In the genomic region with DNA sequence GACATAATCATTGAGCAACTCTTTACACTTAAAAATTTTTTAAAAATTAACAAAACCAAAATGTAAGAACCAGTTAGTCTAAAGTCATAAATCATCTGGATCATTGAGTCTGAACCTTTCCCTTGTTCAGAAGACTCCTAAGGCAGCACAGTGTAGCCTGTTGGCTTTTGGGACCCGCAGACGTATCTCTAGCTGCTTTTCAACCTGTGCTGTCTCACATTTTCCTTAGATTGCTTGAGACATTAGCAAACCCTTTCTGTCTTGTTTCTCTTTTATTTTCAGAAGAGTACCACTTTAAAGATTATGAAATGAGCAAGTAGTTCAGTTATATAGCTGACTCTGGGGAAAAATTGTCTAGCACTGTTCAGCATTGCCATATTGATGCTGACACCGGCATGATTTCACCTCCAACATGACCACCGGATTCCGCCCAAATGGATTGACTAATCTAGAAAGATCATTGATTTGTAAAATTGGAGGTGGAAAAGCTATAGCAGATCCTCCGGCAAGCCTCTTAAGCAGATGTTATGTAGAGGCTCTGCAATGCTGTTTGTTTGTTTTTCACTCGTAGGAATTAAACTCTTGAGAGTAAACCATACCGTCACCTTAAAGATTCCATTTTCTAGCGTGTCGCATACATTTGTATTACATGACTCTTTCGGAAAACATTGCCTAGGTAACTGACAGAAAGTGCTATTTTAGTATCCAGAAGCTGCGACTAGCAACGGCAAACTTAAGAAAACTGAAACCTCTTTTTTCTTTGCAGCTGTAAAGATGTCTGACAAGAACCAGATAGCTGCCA, we compare ENCODE assay signal across 11 cellular contexts. TPM values are rescaled to one million over a fixed set of nuclear protein-coding genes. Genes with fewer than 3 reads are reported as not detected.
DNase-seq lines count a peak whose midpoint lies in the region; ATAC-seq lines count a peak whose summit lies in the region.
"Had no signal": no experiment of that assay in that cellular context is flagged by ENCODE, and none has a peak within 500 bp of the region (broad histone marks: within the 10 kb centered on the region; RNA-seq: fewer than 3 reads in every experiment).

No MANE protein-coding gene starts in this region.

- no peak overlapping the region for H4K8ac ChIP-seq in trophoblast cell (ENCODE audit: low read depth, low read length)

- WGBS in trophoblast cell (ENCODE audit: extremely low coverage, insufficient coverage, insufficient read length), result no CpG with 5 or more reads among the region's 13 CpGs

- H3K27me3 ChIP-seq in trophoblast cell (ENCODE audit: insufficient read depth, low read length), result no peaks in the 10 kb centered on the region

- H3K14ac ChIP-seq in trophoblast cell (ENCODE audit: low read length), result no peak overlapping the region

- H4K12ac ChIP-seq in trophoblast cell (ENCODE audit: low read depth, low read length), result no peak overlapping the region

- H3K4me3 Mint-ChIP-seq in activated naive CD8-positive, alpha-beta T cell treated with anti-CD3 and anti-CD28 coated beads for 36 hours, result no peak overlapping the region

- no peaks in the 10 kb centered on the region for H3K79me2 ChIP-seq in trophoblast cell (ENCODE audit: control insufficient read depth, insufficient read depth, low read length, poor library complexity)

- no peak overlapping the region for H3K23ac ChIP-seq in trophoblast cell (ENCODE audit: low read length)

- H3K4ac ChIP-seq in trophoblast cell (ENCODE audit: low read depth, low read length), result no peak overlapping the region

- H3K4me1 Mint-ChIP-seq in activated naive CD8-positive, alpha-beta T cell treated with anti-CD3 and anti-CD28 coated beads for 36 hours, result peaks cover 4% of the 10 kb centered on the region

- H3K4me2 ChIP-seq in trophoblast cell (ENCODE audit: low read length), result no peak overlapping the region

- no peaks in the 10 kb centered on the region for H3K36me3 ChIP-seq in trophoblast cell (ENCODE audit: control insufficient read depth in 1 of 2, insufficient read depth in 2 of 2, low read length in 2 of 2)

- peak; percentile 9 for DNase-seq in activated CD4-positive, alpha-beta T cell treated with anti-CD3 and anti-CD28 coated beads for 48 hours
- DNase-seq in activated CD4-positive, alpha-beta T cell treated with anti-CD3 and anti-CD28 coated beads, Interleukin-2, amount 50 U/mL, for 1 hour, result no peak
- DNase-seq in activated naive CD8-positive, alpha-beta T cell treated with anti-CD3 and anti-CD28 coated beads for 36 hours, result no peak
- DNase-seq in trophoblast cell (no peak), anterior cingulate cortex (lab: John Stamatoyannopoulos, UW) (no peak)
- DNase-seq: NCI-H446 treated with DMSO at 0.1 percent for 48 hours, psoas muscle had no signal

- peaks cover 2% of the 10 kb centered on the region for H3K36me3 Mint-ChIP-seq in activated naive CD8-positive, alpha-beta T cell treated with anti-CD3 and anti-CD28 coated beads for 36 hours

- no peak overlapping the region for H2BK12ac ChIP-seq in trophoblast cell (ENCODE audit: low read length)

- peaks cover 0 to 4% of the 10 kb centered on the region in 2 experiments for H3K4me1 ChIP-seq in trophoblast cell (ENCODE audit: control insufficient read depth in 1 of 2, insufficient read depth in 2 of 2, low read length in 2 of 2)
- H3K4me1 ChIP-seq: psoas muscle had no signal

- no peak overlapping the region for H2BK5ac ChIP-seq in trophoblast cell (ENCODE audit: low read depth, low read length, poor library complexity)

- H3K27me3 Mint-ChIP-seq in activated naive CD8-positive, alpha-beta T cell treated with anti-CD3 and anti-CD28 coated beads for 36 hours, result no peaks in the 10 kb centered on the region

- H3K27ac Mint-ChIP-seq in activated naive CD8-positive, alpha-beta T cell treated with anti-CD3 and anti-CD28 coated beads for 36 hours, result peak overlapping the region; percentile 8

- ATAC-seq in GM19395 (IDR thresholded peaks at IDR 0.05; ENCODE audit: unreplicated experiment) (peak; percentile 59), HG02981 (IDR thresholded peaks at IDR 0.05; ENCODE audit: unreplicated experiment) (no peak), GM21528 (IDR thresholded peaks at IDR 0.05; ENCODE audit: low FRiP score, unreplicated experiment) (no peak)
- ATAC-seq: Right ventricle myocardium inferior had no signal

- H3K4me3 ChIP-seq in trophoblast cell (ENCODE audit: low read depth, low read length), result no peak overlapping the region
- H3K4me3 ChIP-seq: psoas muscle had no signal

- no peak overlapping the region for H2AFZ ChIP-seq in trophoblast cell (ENCODE audit: insufficient read depth, low read length, poor library complexity)

- no peak overlapping the region for H3K18ac ChIP-seq in trophoblast cell (ENCODE audit: low read length)

- no peaks in the 10 kb centered on the region for H3K9me3 ChIP-seq in trophoblast cell (ENCODE audit: insufficient read depth, low read depth, low read length)
- H3K9me3 ChIP-seq: psoas muscle had no signal

- H3K79me1 ChIP-seq in trophoblast cell (ENCODE audit: low read length), result peaks cover 7% of the 10 kb centered on the region

- no peak overlapping the region for H4K91ac ChIP-seq in trophoblast cell (ENCODE audit: low read depth, low read length)

- H3K9me3 Mint-ChIP-seq in activated naive CD8-positive, alpha-beta T cell treated with anti-CD3 and anti-CD28 coated beads for 36 hours, result no peaks in the 10 kb centered on the region

- H3K27ac ChIP-seq in trophoblast cell (ENCODE audit: low read depth, low read length), result peak overlapping the region; percentile 70
- H3K27ac ChIP-seq: psoas muscle had no signal

- no peak overlapping the region for H2AK5ac ChIP-seq in trophoblast cell (ENCODE audit: low read length)

- no peak overlapping the region for H2BK120ac ChIP-seq in trophoblast cell (ENCODE audit: insufficient read depth, low read length, poor library complexity)

- H3K9ac ChIP-seq in trophoblast cell (ENCODE audit: low read length), result no peak overlapping the region

RNA-seq across cellular contexts. Expression of a gene that starts 9.0 kb away (rescaled TPM):
- total RNA-seq in activated naive CD8-positive, alpha-beta T cell treated with anti-CD3 and anti-CD28 coated beads for 36 hours, result under 1 TPM; 0.84 to 0.89 TPM
- polyA plus RNA-seq in trophoblast cell (2013), result 1.7 and 1.8 TPM in 2 replicates

RNA-seq across cellular contexts. Expression of a gene that starts 27.0 kb away (rescaled TPM):
- total RNA-seq in activated naive CD8-positive, alpha-beta T cell treated with anti-CD3 and anti-CD28 coated beads for 36 hours, result 10 to 100 TPM; 33.8 to 36.4 TPM
- polyA plus RNA-seq in trophoblast cell (2013), result 78.2 and 82.7 TPM in 2 replicates
